In the genomic region with DNA sequence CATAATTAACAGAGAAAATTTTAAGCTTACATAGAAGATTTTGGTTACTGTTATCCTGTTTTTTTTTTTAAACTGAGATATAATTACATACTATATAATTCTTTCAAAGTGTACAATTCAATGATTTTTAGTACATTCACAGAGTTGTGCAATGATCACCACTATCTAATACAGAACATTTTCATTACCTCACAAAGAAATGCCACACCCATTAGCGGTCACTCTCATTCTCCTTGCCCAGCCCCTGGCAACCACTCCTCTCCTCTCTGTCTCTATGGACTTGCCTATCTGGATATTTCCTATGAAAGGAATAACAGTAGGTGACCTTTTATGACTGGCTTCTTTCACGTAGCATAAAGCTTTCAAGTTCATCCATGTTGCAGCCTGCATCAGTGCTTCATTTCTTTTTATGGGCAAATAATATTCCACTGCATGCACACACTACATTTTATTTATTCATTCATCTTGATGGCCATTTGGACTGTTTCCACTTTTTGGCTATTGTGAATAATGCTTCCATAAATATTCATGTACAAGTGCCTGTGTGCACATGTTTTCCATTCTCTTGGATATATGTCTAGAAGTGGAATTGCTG, we compare ENCODE assay signal across 2 cellular contexts.
TF ChIP-seq lines count a peak whose summit lies in the region.

No MANE protein-coding gene starts in this region.

TF ChIP-seq in GM12891, 5 proteins besides CTCF, POLR2A, EP300 and RAD21:
- TF ChIP-seq PAX5 (IDR thresholded peaks at IDR 0.05; ENCODE audit: insufficient read depth, low read length, severe bottlenecking) (no peak), SPI1 (IDR thresholded peaks at IDR 0.05; ENCODE audit: low read depth, low read length) (no peak), POLR2AphosphoS5 (IDR thresholded peaks at IDR 0.05; ENCODE audit: low read depth, low read length) (no peak), TAF1 (IDR thresholded peaks at IDR 0.05; ENCODE audit: low read depth, low read length) (no peak), POU2F2 (IDR thresholded peaks at IDR 0.05; ENCODE audit: low read depth, low read length) (no peak)

TF ChIP-seq in K562, 482 proteins besides CTCF, POLR2A, EP300 and RAD21:
- TF ChIP-seq, protein P1, sequence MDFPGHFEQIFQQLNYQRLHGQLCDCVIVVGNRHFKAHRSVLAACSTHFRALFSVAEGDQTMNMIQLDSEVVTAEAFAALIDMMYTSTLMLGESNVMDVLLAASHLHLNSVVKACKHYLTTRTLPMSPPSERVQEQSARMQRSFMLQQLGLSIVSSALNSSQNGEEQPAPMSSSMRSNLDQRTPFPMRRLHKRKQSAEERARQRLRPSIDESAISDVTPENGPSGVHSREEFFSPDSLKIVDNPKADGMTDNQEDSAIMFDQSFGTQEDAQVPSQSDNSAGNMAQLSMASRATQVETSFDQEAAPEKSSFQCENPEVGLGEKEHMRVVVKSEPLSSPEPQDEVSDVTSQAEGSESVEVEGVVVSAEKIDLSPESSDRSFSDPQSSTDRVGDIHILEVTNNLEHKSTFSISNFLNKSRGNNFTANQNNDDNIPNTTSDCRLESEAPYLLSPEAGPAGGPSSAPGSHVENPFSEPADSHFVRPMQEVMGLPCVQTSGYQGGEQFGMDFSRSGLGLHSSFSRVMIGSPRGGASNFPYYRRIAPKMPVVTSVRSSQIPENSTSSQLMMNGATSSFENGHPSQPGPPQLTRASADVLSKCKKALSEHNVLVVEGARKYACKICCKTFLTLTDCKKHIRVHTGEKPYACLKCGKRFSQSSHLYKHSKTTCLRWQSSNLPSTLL (IDR thresholded peaks at IDR 0.05): no peak
- TF ChIP-seq CEBPB (tag; IDR thresholded peaks at IDR 0.05): peak; percentile 57; the same call in 1 of the 2 replicates
- no peak for TF ChIP-seq SMARCE1 (IDR thresholded peaks at IDR 0.05)
- no peak for TF ChIP-seq SMARCA5 (IDR thresholded peaks at IDR 0.05)
- no peak for TF ChIP-seq YBX1 (IDR thresholded peaks at IDR 0.05)
- no peak for TF ChIP-seq IRF2 (CRISPR knock-in tag; IDR thresholded peaks at IDR 0.05)
- TF ChIP-seq ZFPM2 (CRISPR knock-in tag; IDR thresholded peaks at IDR 0.05): no peak
- TF ChIP-seq ZNF239 (CRISPR knock-in tag; IDR thresholded peaks at IDR 0.05): peak; percentile 84
- TF ChIP-seq LCOR (CRISPR knock-in tag; IDR thresholded peaks at IDR 0.05): no peak
- TF ChIP-seq GTF2A2 (tag; IDR thresholded peaks at IDR 0.05): no peak
- no peak for TF ChIP-seq ERF (CRISPR knock-in tag; IDR thresholded peaks at IDR 0.05)
- no peak for TF ChIP-seq ZNF3 (CRISPR knock-in tag; IDR thresholded peaks at IDR 0.05)
- no peak for TF ChIP-seq GABPB2 (CRISPR knock-in tag; conservative IDR thresholded peaks at IDR 0.05)
- no peak for TF ChIP-seq DACH1 (IDR thresholded peaks at IDR 0.05; ENCODE audit: partially characterized antibody)
- no peak for TF ChIP-seq KLF1 (tag; IDR thresholded peaks at IDR 0.05)
- no peak for TF ChIP-seq HDAC8 (tag; IDR thresholded peaks at IDR 0.05)
- TF ChIP-seq ZNF431 (CRISPR knock-in tag; IDR thresholded peaks at IDR 0.05): no peak
